11 cellular contexts compared by ENCODE assay signal in genomic region chr13:33236021-33236420, GRCh38. TPM values are rescaled to one million over a fixed set of nuclear protein-coding genes. Genes with fewer than 3 reads are reported as not detected.
A peak's percentile ranks its signal among the peaks of the same experiment; 100 is the strongest.
DNase-seq lines count a peak whose midpoint lies in the region; ATAC-seq and TF ChIP-seq lines count a peak whose summit lies in the region.
"Had no signal": no experiment of that assay in that cellular context is flagged by ENCODE, and none has a peak within 500 bp of the region (broad histone marks: within the 10 kb centered on the region; RNA-seq: fewer than 3 reads in every experiment).

No MANE protein-coding gene starts in this region.

- no peak for ATAC-seq in Right ventricle myocardium superior (ENCODE audit: poor library complexity)
- ATAC-seq in GM18870 (IDR thresholded peaks at IDR 0.05; ENCODE audit: unreplicated experiment): no peak

- no peak overlapping the region for H2BK5ac ChIP-seq in mesenchymal stem cell (ENCODE audit: low read depth, low read length, poor library complexity, severe bottlenecking)

- H3K79me2 ChIP-seq in MM.1S (ENCODE audit: low read length): no peaks in the 10 kb centered on the region

- 38% methylated on average over 2 of the region's 8 CpGs for WGBS in mesenchymal stem cell

- H3F3A ChIP-seq in MM.1S (ENCODE audit: insufficient read depth, low read length): no peaks in the 10 kb centered on the region

- H3K4me2 ChIP-seq in mesenchymal stem cell (ENCODE audit: low read length, poor library complexity, severe bottlenecking): no peak overlapping the region
- no peak overlapping the region for H3K4me2 ChIP-seq in MM.1S (ENCODE audit: low read depth, low read length)

- no peak for TF ChIP-seq POLR2A in vagina (IDR thresholded peaks at IDR 0.05)

- H3K27ac ChIP-seq in right atrium auricular region (peak overlapping the region; percentile 28 to 64), mesenchymal stem cell (ENCODE audit: low read length, poor library complexity, severe bottlenecking) (peak overlapping the region; percentile 89), vagina (peak overlapping the region; percentile 5), MM.1S (ENCODE audit: low read length) (no peak overlapping the region)

- intact Hi-C loops in Right ventricle myocardium superior (cut with DNase I): loop anchor here (10.0 kb wide), 1 partner anchor 49 kb away; the partner anchor contains the start of gene STARD13
- intact Hi-C loops in vagina (cut with DNase I): no loop called here

- H2BK15ac ChIP-seq in mesenchymal stem cell (ENCODE audit: low read depth, poor library complexity, severe bottlenecking): no peak overlapping the region

- no peak overlapping the region for H2BK12ac ChIP-seq in mesenchymal stem cell (ENCODE audit: low read length in 2 of 2)

- in situ Hi-C loops in KBM-7 (cut with MboI; ENCODE audit: low pct_unique_long_range_greater_than_20kb, low sequenced_read_pairs): no loop called here

- TF ChIP-seq CTCF in right atrium auricular region (IDR thresholded peaks at IDR 0.05): no peak
- TF ChIP-seq CTCF in cardiac fibroblast (IDR thresholded peaks at IDR 0.05; ENCODE audit: low read depth, low read length): no peak
- TF ChIP-seq CTCF in vagina (IDR thresholded peaks at IDR 0.05): no peak
- TF ChIP-seq CTCF in MM.1S (IDR thresholded peaks at IDR 0.05; ENCODE audit: low read length): no peak

- no peak overlapping the region for H3K23ac ChIP-seq in mesenchymal stem cell (ENCODE audit: low read length in 2 of 2)

- H2AK5ac ChIP-seq in mesenchymal stem cell (ENCODE audit: low read length, severe bottlenecking): peak overlapping the region; percentile 54

- H3K36me3 ChIP-seq in right atrium auricular region (peaks cover 13% of the 10 kb centered on the region), mesenchymal stem cell (ENCODE audit: control insufficient read depth in 1 of 2, insufficient read depth in 2 of 2, low read depth in 1 of 2, low read length in 2 of 2) (peaks cover 7 to 10% of the 10 kb centered on the region in 2 experiments), vagina (no peaks in the 10 kb centered on the region), MM.1S (replicated peaks; ENCODE audit: insufficient read depth, low read length) (no peaks in the 10 kb centered on the region)

- no peak overlapping the region for H3K18ac ChIP-seq in mesenchymal stem cell (ENCODE audit: low read depth in 1 of 2, low read length in 2 of 2)

- peak overlapping the region; percentile 55 for H3K9ac ChIP-seq in mesenchymal stem cell (ENCODE audit: low read length)
- H3K9ac ChIP-seq in MM.1S (ENCODE audit: low read length): no peak overlapping the region

- H2AFZ ChIP-seq in mesenchymal stem cell (ENCODE audit: low read depth, low read length): no peak overlapping the region
- H2AFZ ChIP-seq in MM.1S (ENCODE audit: low read length): no peak overlapping the region

- H4K8ac ChIP-seq in mesenchymal stem cell (ENCODE audit: low read length): no peak overlapping the region

- no peak overlapping the region for H4K91ac ChIP-seq in mesenchymal stem cell (ENCODE audit: low read length)

- no peaks in the 10 kb centered on the region for H3K27me3 ChIP-seq in right atrium auricular region
- H3K27me3 ChIP-seq in mesenchymal stem cell (ENCODE audit: control insufficient read depth in 1 of 2, insufficient read depth in 1 of 2, low read length in 2 of 2): no peaks in the 10 kb centered on the region
- H3K27me3 ChIP-seq in vagina: no peaks in the 10 kb centered on the region
- no peaks in the 10 kb centered on the region for H3K27me3 ChIP-seq in MM.1S (replicated peaks; ENCODE audit: insufficient read depth, low read length)

- H3K9me3 ChIP-seq in right atrium auricular region (peaks cover 0 to 6% of the 10 kb centered on the region in 2 donors), mesenchymal stem cell (ENCODE audit: control insufficient read depth, low read length) (peaks cover 10% of the 10 kb centered on the region), vagina (no peaks in the 10 kb centered on the region), MM.1S (replicated peaks; ENCODE audit: insufficient read depth, low read length) (no peaks in the 10 kb centered on the region)

- peaks cover 19% of the 10 kb centered on the region for H3K79me1 ChIP-seq in mesenchymal stem cell (replicated peaks; ENCODE audit: low read length, poor library complexity, severe bottlenecking)

- DNase-seq in right atrium auricular region (ENCODE audit: low spot score): no peak
- no peak for DNase-seq in Right ventricle myocardium superior
- DNase-seq in cardiac fibroblast (ENCODE audit: low read depth in 2 of 2): peak; percentile 64 to 92
- no peak for DNase-seq in mesenchymal stem cell
- DNase-seq in vagina (ENCODE audit: extremely low spot score in 2 of 2): no peak
- no peak for DNase-seq in MM.1S
- no peak for DNase-seq in KBM-7
- DNase-seq: activated B cell treated with CpG ODN at 0.5 μM for 24 hours; activated T-cell treated with anti-CD3 and anti-CD28 coated beads, Interleukin-2, amount 50 U/mL, for 48 hours; central memory CD4-positive, alpha-beta T cell had no signal

- no peak overlapping the region for H3K14ac ChIP-seq in mesenchymal stem cell (ENCODE audit: low read length in 2 of 2)

- no peaks in the 10 kb centered on the region for H3K9me2 ChIP-seq in MM.1S (replicated peaks; ENCODE audit: insufficient read depth, low read length)

- no peak overlapping the region for H2BK120ac ChIP-seq in mesenchymal stem cell (ENCODE audit: low read depth, low read length)

- H3K4me3 ChIP-seq in right atrium auricular region: no peak overlapping the region
- no peak overlapping the region for H3K4me3 ChIP-seq in cardiac fibroblast (replicated peaks in 1 of 2; ENCODE audit: low read depth in 2 of 2, low read length in 2 of 2)
- H3K4me3 ChIP-seq in mesenchymal stem cell (ENCODE audit: insufficient read depth in 1 of 2, low read depth in 1 of 2, low read length in 2 of 2): peak overlapping the region in 1 of 2 experiments; percentile 48
- no peak overlapping the region for H3K4me3 ChIP-seq in vagina
- no peak overlapping the region for H3K4me3 ChIP-seq in MM.1S (ENCODE audit: low read length)

- H4K20me1 ChIP-seq in MM.1S (ENCODE audit: insufficient read depth, low read length): no peaks in the 10 kb centered on the region

- H3K4ac ChIP-seq in mesenchymal stem cell (ENCODE audit: low read depth in 1 of 2, low read length in 2 of 2): no peak overlapping the region

- peaks cover 0 to 43% of the 10 kb centered on the region in 2 donors for H3K4me1 ChIP-seq in right atrium auricular region
- peaks cover 8% of the 10 kb centered on the region for H3K4me1 ChIP-seq in mesenchymal stem cell (ENCODE audit: control insufficient read depth, insufficient read depth, low read depth, low read length)
- H3K4me1 ChIP-seq in vagina: peaks cover 22% of the 10 kb centered on the region
- H3K4me1 ChIP-seq in MM.1S (ENCODE audit: low read length): no peaks in the 10 kb centered on the region

RNA-seq across cellular contexts. Expression of gene STARD13, which starts 49.5 kb away (rescaled TPM):
- total RNA-seq in right atrium auricular region (10 to 100 TPM; 21.6 to 23.3 TPM), Right ventricle myocardium superior (36.4 TPM), vagina (33.1 TPM)
- 16.1 TPM for polyA plus RNA-seq in mesenchymal stem cell (2013, experiment 1 of 2)
- 14.5 TPM for polyA plus RNA-seq in mesenchymal stem cell (2013, experiment 2 of 2)

Comparison
In these comparisons a context has a peak if more than half of its experiments do, and no peak if none do; other contexts are left out.
1. DNase-seq: peak in cardiac fibroblast (2 of 2); none in right atrium auricular region (single experiment), Right ventricle myocardium superior (single experiment), mesenchymal stem cell (single experiment), vagina (0 of 2), MM.1S (single experiment) and KBM-7 (single experiment).